Comparison of ENCODE assay signal across 1 cellular context in genomic region chr12:116533343-116534248, GRCh38.
TF ChIP-seq lines count a peak whose summit lies in the region.

No MANE protein-coding gene starts in this region.

TF ChIP-seq in K562, 482 proteins besides CTCF, POLR2A, EP300 and RAD21 (continued from another document):
- TF ChIP-seq VEZF1 (CRISPR knock-in tag; IDR thresholded peaks at IDR 0.05) (peak; percentile 95), CXXC5 (CRISPR knock-in tag; IDR thresholded peaks at IDR 0.05) (peak; percentile 16; the same call in 1 of the 2 replicates), KDM4B (IDR thresholded peaks at IDR 0.05; ENCODE audit: borderline replicate concordance in 2 of 2, low read depth in 1 of 2) (peak in 1 of 2 experiments; percentile 35; a peak in 1 of 4 replicates), MAZ (CRISPR knock-in tag; conservative IDR thresholded peaks at IDR 0.05 in 1 of 2, IDR thresholded peaks at IDR 0.05 in 1 of 2) (peak in 1 of 2 experiments; percentile 57; a peak in 2 of 4 replicates), NRF1 (conservative IDR thresholded peaks at IDR 0.05 in 1 of 2, IDR thresholded peaks at IDR 0.05 in 1 of 2) (peak in 1 of 2 experiments; percentile 13; a peak in 1 of 4 replicates), ZNF347 (CRISPR knock-in tag; IDR thresholded peaks at IDR 0.05; ENCODE audit: low read depth) (no peak), MBD1 (CRISPR knock-in tag; IDR thresholded peaks at IDR 0.05) (no peak), FOXA1 (IDR thresholded peaks at IDR 0.05; ENCODE audit: borderline replicate concordance) (no peak), CREM (IDR thresholded peaks at IDR 0.05; ENCODE audit: low read depth) (no peak; the same call in 1 of the 2 replicates), ZNF184 (CRISPR knock-in tag; IDR thresholded peaks at IDR 0.05) (no peak), MTF1 (CRISPR knock-in tag; IDR thresholded peaks at IDR 0.05; ENCODE audit: borderline replicate concordance) (no peak), POLR3G (IDR thresholded peaks at IDR 0.05; ENCODE audit: extremely low read depth, insufficient read length, insufficient replicate concordance) (no peak), ZNF354B (CRISPR knock-in tag; IDR thresholded peaks at IDR 0.05) (no peak), ARID4B (CRISPR knock-in tag; IDR thresholded peaks at IDR 0.05) (no peak), ZNF239 (CRISPR knock-in tag; IDR thresholded peaks at IDR 0.05) (peak; percentile 24; the same call in 1 of the 2 replicates), NEUROD1 (IDR thresholded peaks at IDR 0.05; ENCODE audit: borderline replicate concordance, low read depth, low read length, partially characterized antibody) (peak; percentile 31), HDAC8 (tag; IDR thresholded peaks at IDR 0.05) (no peak), TEAD4 (IDR thresholded peaks at IDR 0.05; ENCODE audit: low read length) (no peak), TEAD4 (CRISPR knock-in tag; IDR thresholded peaks at IDR 0.05; ENCODE audit: borderline replicate concordance) (no peak), MEF2D (tag; conservative IDR thresholded peaks at IDR 0.05; ENCODE audit: low read depth) (no peak), ZFPM2 (CRISPR knock-in tag; IDR thresholded peaks at IDR 0.05) (no peak), ZNF696 (CRISPR knock-in tag; conservative IDR thresholded peaks at IDR 0.05) (no peak), HIVEP1 (CRISPR knock-in tag; IDR thresholded peaks at IDR 0.05) (no peak), RBFOX2 (IDR thresholded peaks at IDR 0.05; ENCODE audit: low read depth, low read length) (peak; percentile 37; the same call in 1 of the 2 replicates), ZNF253 (CRISPR knock-in tag; conservative IDR thresholded peaks at IDR 0.05) (no peak), AFF1 (IDR thresholded peaks at IDR 0.05; ENCODE audit: low read depth in 1 of 2, partially characterized antibody in 2 of 2) (no peak), ATF3 (IDR thresholded peaks at IDR 0.05) (no peak), ATF3 (CRISPR knock-in tag; conservative IDR thresholded peaks at IDR 0.05) (no peak), ZNF263 (CRISPR knock-in tag; IDR thresholded peaks at IDR 0.05; ENCODE audit: borderline replicate concordance) (peak; percentile 81), CHD2 (IDR thresholded peaks at IDR 0.05; ENCODE audit: low read depth, low read length) (peak; percentile 56; the same call in 1 of the 2 replicates), NR2F6 (CRISPR knock-in tag; IDR thresholded peaks at IDR 0.05) (no peak), ZKSCAN1 (IDR thresholded peaks at IDR 0.05; ENCODE audit: low read depth, low read length) (no peak), SAP30 (IDR thresholded peaks at IDR 0.05; ENCODE audit: borderline replicate concordance, insufficient read depth, low read depth, low read length, poor library complexity, severe bottlenecking) (no peak), EHMT2 (IDR thresholded peaks at IDR 0.05) (no peak), IRF9 (tag; IDR thresholded peaks at IDR 0.05) (no peak)
